ENCODE assay signal across 9 cellular contexts in the genomic region with DNA sequence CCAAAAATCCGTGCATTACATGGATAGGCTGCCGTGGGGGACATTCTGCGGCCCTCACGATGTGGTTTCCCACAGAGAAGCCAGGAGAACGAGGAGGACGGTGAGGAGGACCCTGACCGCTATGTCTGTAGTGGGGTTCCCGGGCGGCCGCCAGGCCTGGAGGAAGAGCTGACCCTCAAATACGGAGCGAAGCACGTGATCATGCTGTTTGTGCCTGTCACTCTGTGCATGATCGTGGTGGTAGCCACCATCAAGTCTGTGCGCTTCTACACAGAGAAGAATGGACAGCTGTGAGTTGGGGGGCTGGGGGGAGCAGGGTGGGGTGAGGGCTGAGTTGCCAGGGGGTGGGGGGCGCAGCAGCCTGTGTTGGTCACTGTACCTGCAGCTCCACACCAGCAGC. TPM values are rescaled to one million over a fixed set of nuclear protein-coding genes. Genes with fewer than 3 reads are reported as not detected.
DNase-seq lines count a peak whose midpoint lies in the region; ATAC-seq and TF ChIP-seq lines count a peak whose summit lies in the region.
"Had no signal": no experiment of that assay in that cellular context is flagged by ENCODE, and none has a peak within 500 bp of the region (broad histone marks: within the 10 kb centered on the region; RNA-seq: fewer than 3 reads in every experiment).

No MANE protein-coding gene starts in this region.

- H3K4me3 ChIP-seq in lower lobe of right lung (no peak overlapping the region), stomach (no peak overlapping the region)

- H3K4me1 ChIP-seq in lower lobe of right lung (peaks cover 42% of the 10 kb centered on the region), stomach (peaks cover 9 to 39% (median 29%) of the 10 kb centered on the region in 4 donors)

- no peaks in the 10 kb centered on the region for H3K9me3 Mint-ChIP-seq in stimulated activated naive CD8-positive, alpha-beta T cell treated with anti-CD3 and anti-CD28 coated beads, Interleukin-15, Interleukin-2, amounts not matched to agents 100 ng/mL and 50 ng/mL, for 24 hours
- no peaks in the 10 kb centered on the region for H3K9me3 Mint-ChIP-seq in activated B cell treated with CpG ODN at 0.5 μM for 24 hours

- ATAC-seq in stimulated activated naive CD8-positive, alpha-beta T cell treated with anti-CD3 and anti-CD28 coated beads, Interleukin-15, Interleukin-2, amounts not matched to agents 100 U/mL and 50 U/mL, for 24 hours: no peak
- ATAC-seq in activated B cell treated with CpG ODN at 0.5 μM for 24 hours (ENCODE audit: low read depth) (no peak), lower lobe of right lung (no peak), HG02885 (IDR thresholded peaks at IDR 0.05; ENCODE audit: poor library complexity, unreplicated experiment) (no peak)

- peaks cover 45% of the 10 kb centered on the region for H3K36me3 ChIP-seq in lower lobe of right lung
- peaks cover 18 to 83% (median 73%) of the 10 kb centered on the region in 4 donors for H3K36me3 ChIP-seq in stomach

- no peak for TF ChIP-seq EP300 in stomach (IDR thresholded peaks at IDR 0.05)

- peak overlapping the region; percentile 79 for H3K4me3 Mint-ChIP-seq in stimulated activated naive CD8-positive, alpha-beta T cell treated with anti-CD3 and anti-CD28 coated beads, Interleukin-15, Interleukin-2, amounts not matched to agents 100 ng/mL and 50 ng/mL, for 24 hours
- peak overlapping the region; percentile 58 for H3K4me3 Mint-ChIP-seq in activated B cell treated with CpG ODN at 0.5 μM for 24 hours

- intact Hi-C loops in activated B cell treated with CpG ODN at 0.5 μM for 24 hours (cut with micrococcal nuclease): loop anchor here (2.0 kb wide), 1 partner anchor 55 kb away; no protein-coding TSS in a partner anchor
- intact Hi-C loops in lower lobe of right lung (cut with DNase I): no loop called here
- intact Hi-C loops in stomach (cut with DNase I; ENCODE audit: low total_unique reads): no loop called here

- 88 to 92% (median 91%) methylated on average over 12 to 16 of the region's 16 CpGs for WGBS in stomach, 5 donors

- H3K27me3 Mint-ChIP-seq in stimulated activated naive CD8-positive, alpha-beta T cell treated with anti-CD3 and anti-CD28 coated beads, Interleukin-15, Interleukin-2, amounts not matched to agents 100 ng/mL and 50 ng/mL, for 24 hours: no peaks in the 10 kb centered on the region
- H3K27me3 Mint-ChIP-seq in activated B cell treated with CpG ODN at 0.5 μM for 24 hours: no peaks in the 10 kb centered on the region

- H3K4me1 Mint-ChIP-seq in stimulated activated naive CD8-positive, alpha-beta T cell treated with anti-CD3 and anti-CD28 coated beads, Interleukin-15, Interleukin-2, amounts not matched to agents 100 ng/mL and 50 ng/mL, for 24 hours (ENCODE audit: low read depth): peaks cover 46% of the 10 kb centered on the region
- H3K4me1 Mint-ChIP-seq in activated B cell treated with CpG ODN at 0.5 μM for 24 hours: peaks cover 55% of the 10 kb centered on the region

- H3K27ac ChIP-seq in lower lobe of right lung (peak overlapping the region; percentile 70), stomach (peak overlapping the region in 2 of 5 donors; percentile 65 to 77)

- no peak for TF ChIP-seq POLR2A in stomach (IDR thresholded peaks at IDR 0.05)

- no peaks in the 10 kb centered on the region for H3K27me3 ChIP-seq in lower lobe of right lung (ENCODE audit: low read depth)
- no peaks in the 10 kb centered on the region for H3K27me3 ChIP-seq in stomach

- POLR2A ChIA-PET in activated B cell treated with CpG ODN at 0.5 μM for 24 hours (lab: Charles Lee): interaction anchor here (0.6 to 3.3 kb wide), 5 partner anchors 12 to 1523 kb away, joined by 3 to 23 read pairs (median 5); partner anchors contain the start of genes COQ8A and TRIM11

- H3K9me3 ChIP-seq in lower lobe of right lung (no peaks in the 10 kb centered on the region), stomach (no peaks in the 10 kb centered on the region)

- TF ChIP-seq CTCF in activated B cell treated with CpG ODN at 0.5 μM for 24 hours (IDR thresholded peaks at IDR 0.05) (no peak), lower lobe of right lung (IDR thresholded peaks at IDR 0.05) (no peak), stomach (IDR thresholded peaks at IDR 0.05) (no peak)

- CTCF ChIA-PET in activated B cell treated with CpG ODN at 0.5 μM for 24 hours (lab: Charles Lee): no interaction called here

- DNase-seq in stimulated activated naive CD8-positive, alpha-beta T cell treated with anti-CD3 and anti-CD28 coated beads, Interleukin-15, Interleukin-2, amounts not matched to agents 100 U/mL and 50 U/mL, for 24 hours: no peak
- DNase-seq in activated B cell treated with CpG ODN at 0.5 μM for 24 hours (no peak), lower lobe of right lung (no peak), stomach (no peak), SIG-M5 (lab: John Stamatoyannopoulos, UW) (no peak)
- DNase-seq: NCI-H187, substantia nigra had no signal

- H3K27ac Mint-ChIP-seq in stimulated activated naive CD8-positive, alpha-beta T cell treated with anti-CD3 and anti-CD28 coated beads, Interleukin-15, Interleukin-2, amounts not matched to agents 100 ng/mL and 50 ng/mL, for 24 hours: peak overlapping the region; percentile 91
- peak overlapping the region; percentile 84 for H3K27ac Mint-ChIP-seq in activated B cell treated with CpG ODN at 0.5 μM for 24 hours

- H3K36me3 Mint-ChIP-seq in stimulated activated naive CD8-positive, alpha-beta T cell treated with anti-CD3 and anti-CD28 coated beads, Interleukin-15, Interleukin-2, amounts not matched to agents 100 ng/mL and 50 ng/mL, for 24 hours (ENCODE audit: low read depth): no peaks in the 10 kb centered on the region
- H3K36me3 Mint-ChIP-seq in activated B cell treated with CpG ODN at 0.5 μM for 24 hours (ENCODE audit: low read depth): peaks cover 22% of the 10 kb centered on the region

RNA-seq across cellular contexts. Expression of gene PSEN2, which starts 13.2 kb away (rescaled TPM):
- total RNA-seq in activated B cell treated with CpG ODN at 0.5 μM for 24 hours: 13.4 and 14.3 TPM in 2 replicates
- total RNA-seq in lower lobe of right lung: 26.6 TPM
- 10 to 100 TPM in 4 of 5 donors, 1 to 10 TPM in 1; 2.7 to 36.2 (median 22.8) TPM for total RNA-seq in stomach
- polyA plus RNA-seq in stomach: 10 to 100 TPM in 1 of 3 donors, 1 to 10 TPM in 2; 6.3 to 11.8 (median 8.8) TPM

RNA-seq across cellular contexts. Expression of gene COQ8A, which starts 56.5 kb away (rescaled TPM):
- total RNA-seq in activated B cell treated with CpG ODN at 0.5 μM for 24 hours (24.7 and 28.5 TPM in 2 replicates), lower lobe of right lung (45.0 TPM), stomach (100 to 1,000 TPM in 2 of 5 donors, 10 to 100 TPM in 3; 26.4 to 384 (median 91.7) TPM)
- polyA plus RNA-seq in stomach: 10 to 100 TPM; 51.6 to 66.4 (median 61.9) TPM
